In genomic region chr1:12228979-12229378, GRCh38 we compare ENCODE assay signal across 18 cellular contexts. TPM values are rescaled to one million over a fixed set of nuclear protein-coding genes. Genes with fewer than 3 reads are reported as not detected.
DNase-seq lines count a peak whose midpoint lies in the region; ATAC-seq and TF ChIP-seq lines count a peak whose summit lies in the region.
"Had no signal": no experiment of that assay in that cellular context is flagged by ENCODE, and none has a peak within 500 bp of the region (broad histone marks: within the 10 kb centered on the region; RNA-seq: fewer than 3 reads in every experiment).

No MANE protein-coding gene starts in this region.

- H3K4me3 ChIP-seq in endodermal cell (ENCODE audit: low read length) = no peak overlapping the region
- no peak overlapping the region for H3K4me3 ChIP-seq in spleen
- no peak overlapping the region for H3K4me3 ChIP-seq in HAP-1
- H3K4me3 ChIP-seq: PC-9 had no signal

- CTCF ChIA-PET in activated B cell treated with CpG ODN at 0.5 μM for 24 hours (lab: Charles Lee) = interaction anchor here (1.3 to 1.6 kb wide), 2 partner anchors 9 to 104 kb away, joined by 4 to 7 read pairs; no protein-coding TSS in a partner anchor

- in situ Hi-C loops in HAP-1 (cut with MboI; ENCODE audit: low sequenced_read_pairs) = no loop called here

- no peak for TF ChIP-seq POLR2A in spleen (IDR thresholded peaks at IDR 0.05)

- H3K9me3 ChIP-seq in endodermal cell (ENCODE audit: control insufficient read depth, low read length) (no peaks in the 10 kb centered on the region), spleen (no peaks in the 10 kb centered on the region), HAP-1 (no peaks in the 10 kb centered on the region)
- H3K9me3 ChIP-seq: SJSA1, tibial artery had no signal

- no peak overlapping the region for H3K9ac ChIP-seq in endodermal cell (ENCODE audit: extremely low read depth, low read length, poor library complexity, severe bottlenecking)

- H3K36me3 Mint-ChIP-seq in activated naive CD4-positive, alpha-beta T cell treated with anti-CD3 and anti-CD28 coated beads, Interleukin-2, amount 50 U/mL, for 24 hours = no peaks in the 10 kb centered on the region
- peaks cover 2% of the 10 kb centered on the region for H3K36me3 Mint-ChIP-seq in activated B cell treated with CpG ODN at 0.5 μM for 24 hours (ENCODE audit: low read depth)
- H3K36me3 Mint-ChIP-seq in endodermal cell (ENCODE audit: low read depth) = no peaks in the 10 kb centered on the region

- 86 to 95% methylated on average over 4 to 7 of the region's 7 CpGs for WGBS in endodermal cell (ENCODE audit: insufficient coverage in 1 of 2, insufficient read length in 1 of 2), 2 experiments
- 87 to 92% (median 89%) methylated on average over 7 of the region's 7 CpGs for WGBS in spleen, 5 donors

- intact Hi-C loops in activated B cell treated with CpG ODN at 0.5 μM for 24 hours (cut with micrococcal nuclease) = loop anchor here (1.0 kb wide), 1 partner anchor 19 kb away; no protein-coding TSS in a partner anchor
- intact Hi-C loops in spleen (cut with DNase I; ENCODE audit: low total_unique reads) = no loop called here

- no peak for ATAC-seq in activated B cell treated with CpG ODN at 0.5 μM for 24 hours (ENCODE audit: low read depth)
- ATAC-seq in HG03159 (IDR thresholded peaks at IDR 0.05; ENCODE audit: unreplicated experiment) = no peak

- H3K4me1 ChIP-seq in endodermal cell (ENCODE audit: control insufficient read depth, insufficient read depth, low read length) (no peaks in the 10 kb centered on the region), spleen (peaks cover 9 to 41% (median 27%) of the 10 kb centered on the region in 6 donors), HAP-1 (peaks cover 3% of the 10 kb centered on the region)

- no peaks in the 10 kb centered on the region for H3K27me3 Mint-ChIP-seq in activated naive CD4-positive, alpha-beta T cell treated with anti-CD3 and anti-CD28 coated beads, Interleukin-2, amount 50 U/mL, for 24 hours
- H3K27me3 Mint-ChIP-seq in activated B cell treated with CpG ODN at 0.5 μM for 24 hours (peaks cover 3% of the 10 kb centered on the region), endodermal cell (ENCODE audit: insufficient read depth) (peaks cover 5% of the 10 kb centered on the region)
- H3K27me3 Mint-ChIP-seq: stimulated activated naive CD8-positive, alpha-beta T cell treated with anti-CD3 and anti-CD28 coated beads, Interleukin-15, Interleukin-2, amounts not matched to agents 100 ng/mL and 50 ng/mL, for 24 hours had no signal

- POLR2A ChIA-PET in activated B cell treated with CpG ODN at 0.5 μM for 24 hours (lab: Charles Lee) = interaction anchor here (1.1 to 3.6 kb wide), 2 partner anchors 19 to 321 kb away, joined by 5 to 13 read pairs; no protein-coding TSS in a partner anchor

- peak overlapping the region; percentile 82 for H3K4me3 Mint-ChIP-seq in activated naive CD4-positive, alpha-beta T cell treated with anti-CD3 and anti-CD28 coated beads, Interleukin-2, amount 50 U/mL, for 24 hours
- H3K4me3 Mint-ChIP-seq in activated B cell treated with CpG ODN at 0.5 μM for 24 hours (peak overlapping the region; percentile 69), endodermal cell (peak overlapping the region; percentile 80)

- H3K9me3 Mint-ChIP-seq in activated naive CD4-positive, alpha-beta T cell treated with anti-CD3 and anti-CD28 coated beads, Interleukin-2, amount 50 U/mL, for 24 hours = no peaks in the 10 kb centered on the region
- H3K9me3 Mint-ChIP-seq in activated B cell treated with CpG ODN at 0.5 μM for 24 hours = peaks cover 3% of the 10 kb centered on the region
- H3K9me3 Mint-ChIP-seq in endodermal cell = peaks cover 10% of the 10 kb centered on the region
- H3K9me3 Mint-ChIP-seq: stimulated activated naive CD8-positive, alpha-beta T cell treated with anti-CD3 and anti-CD28 coated beads, Interleukin-15, Interleukin-2, amounts not matched to agents 100 ng/mL and 50 ng/mL, for 24 hours had no signal

- no peak for TF ChIP-seq CTCF in activated B cell treated with CpG ODN at 0.5 μM for 24 hours (IDR thresholded peaks at IDR 0.05)
- no peak for TF ChIP-seq CTCF in endodermal cell (conservative IDR thresholded peaks at IDR 0.05)
- no peak for TF ChIP-seq CTCF in spleen (IDR thresholded peaks at IDR 0.05 in 8 of 11, conservative IDR thresholded peaks at IDR 0.05 in 3 of 11)

- H3K4me1 Mint-ChIP-seq in activated naive CD4-positive, alpha-beta T cell treated with anti-CD3 and anti-CD28 coated beads, Interleukin-2, amount 50 U/mL, for 24 hours = peaks cover 17% of the 10 kb centered on the region
- H3K4me1 Mint-ChIP-seq in activated B cell treated with CpG ODN at 0.5 μM for 24 hours = peaks cover 19% of the 10 kb centered on the region
- peaks cover 4% of the 10 kb centered on the region for H3K4me1 Mint-ChIP-seq in endodermal cell

- no peaks in the 10 kb centered on the region for H3K27me3 ChIP-seq in endodermal cell (ENCODE audit: control insufficient read depth, insufficient read depth, low read length, poor library complexity, severe bottlenecking)
- no peaks in the 10 kb centered on the region for H3K27me3 ChIP-seq in spleen (replicated peaks in 1 of 7)
- no peaks in the 10 kb centered on the region for H3K27me3 ChIP-seq in HAP-1 (ENCODE audit: low read depth)
- H3K27me3 ChIP-seq: SJSA1, tibial artery had no signal

- H3K36me3 ChIP-seq in endodermal cell (ENCODE audit: control insufficient read depth, insufficient read depth, low read length) (no peaks in the 10 kb centered on the region), spleen (peaks cover 0 to 2% (median 0%) of the 10 kb centered on the region in 6 donors), HAP-1 (replicated peaks) (peaks cover 4% of the 10 kb centered on the region)
- H3K36me3 ChIP-seq: tibial artery had no signal

- H3K27ac ChIP-seq in endodermal cell (ENCODE audit: low read depth, low read length) = no peak overlapping the region
- no peak overlapping the region for H3K27ac ChIP-seq in spleen
- H3K27ac ChIP-seq: PC-9, SJSA1 had no signal

- DNase-seq in activated naive CD4-positive, alpha-beta T cell treated with Interleukin-2 at 50 U/mL for 16 hours = no peak
- DNase-seq in activated B cell treated with CpG ODN at 0.5 μM for 24 hours (no peak), endodermal cell (no peak), spleen (peak; percentile 22), islet precursor cell (no peak), HAP-1 (ENCODE audit: low spot score in 2 of 2) (no peak)
- DNase-seq: activated effector memory CD4-positive, alpha-beta T cell treated with anti-CD3 and anti-CD28 coated beads, Interleukin-2, amount 50 U/mL, for 16 hours; DND-41; NCI-H1092; NCI-H1930; PC-9; small intestine; stimulated activated CD4-positive, alpha-beta T cell treated with anti-CD3 and anti-CD28 coated beads, Interleukin-4, amount 100 ng/mL, for 1 hour had no signal

- H3K27ac Mint-ChIP-seq in activated naive CD4-positive, alpha-beta T cell treated with anti-CD3 and anti-CD28 coated beads, Interleukin-2, amount 50 U/mL, for 24 hours = no peak overlapping the region
- no peak overlapping the region for H3K27ac Mint-ChIP-seq in activated B cell treated with CpG ODN at 0.5 μM for 24 hours
- H3K27ac Mint-ChIP-seq in endodermal cell = no peak overlapping the region
- H3K27ac Mint-ChIP-seq: stimulated activated naive CD8-positive, alpha-beta T cell treated with anti-CD3 and anti-CD28 coated beads, Interleukin-15, Interleukin-2, amounts not matched to agents 100 ng/mL and 50 ng/mL, for 24 hours had no signal

RNA-seq across cellular contexts. Expression of gene VPS13D, which starts 0.9 kb away (rescaled TPM):
- total RNA-seq in activated B cell treated with CpG ODN at 0.5 μM for 24 hours = 52.6 and 64.5 TPM in 2 replicates
- total RNA-seq in endodermal cell = 10 to 100 TPM; 32.5 to 36.7 TPM
- 9.6 TPM for polyA plus RNA-seq in endodermal cell (2013, experiment 1 of 2)
- polyA plus RNA-seq in endodermal cell (2013, experiment 2 of 2) = 9.8 TPM
- total RNA-seq in spleen = 100 to 1,000 TPM in 1 of 7 donors, 10 to 100 TPM in 6; 70.3 to 108 (median 93.7) TPM
- polyA plus RNA-seq in spleen = 10 to 100 TPM; 10.1 to 15.3 (median 10.5) TPM
